17 cellular contexts compared by ENCODE assay signal in the genomic region with DNA sequence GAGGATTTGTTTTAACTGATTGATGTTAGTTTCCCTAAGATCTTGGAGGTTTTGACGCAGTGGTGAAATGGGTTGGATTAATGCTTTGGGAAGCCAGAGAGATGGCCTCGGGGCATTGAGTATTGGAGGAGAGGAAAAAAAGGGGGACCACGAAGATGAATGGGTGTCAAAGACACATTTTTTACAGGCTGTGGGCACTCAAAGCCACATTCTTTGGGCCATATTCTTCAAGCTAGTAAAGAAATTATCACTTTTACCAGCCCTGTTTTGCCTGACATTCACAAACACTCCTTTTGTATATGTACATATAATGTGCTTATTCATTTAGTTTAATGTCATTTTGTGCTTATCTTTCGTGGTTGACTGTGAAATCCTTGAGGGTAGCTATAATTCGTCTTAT.
DNase-seq lines count a peak whose midpoint lies in the region; TF ChIP-seq lines count a peak whose summit lies in the region.
"Had no signal": no experiment of that assay in that cellular context is flagged by ENCODE, and none has a peak within 500 bp of the region (broad histone marks: within the 10 kb centered on the region; RNA-seq: fewer than 3 reads in every experiment).

No MANE protein-coding gene starts in this region.

- H3K4me2 ChIP-seq in smooth muscle cell = peak overlapping the region; percentile 58

- H3K36me3 Mint-ChIP-seq in endodermal cell (ENCODE audit: low read depth) = peaks cover 27% of the 10 kb centered on the region
- H3K36me3 Mint-ChIP-seq in CD8-positive, alpha-beta memory T cell = no peaks in the 10 kb centered on the region
- H3K36me3 Mint-ChIP-seq: IgD-negative memory B cell had no signal

- H3K27ac Mint-ChIP-seq in endodermal cell = no peak overlapping the region
- H3K27ac Mint-ChIP-seq in CD8-positive, alpha-beta memory T cell = no peak overlapping the region
- H3K27ac Mint-ChIP-seq: CD4-positive, alpha-beta T cell had no signal

- WGBS in endodermal cell (ENCODE audit: insufficient coverage in 1 of 2, insufficient read length in 1 of 2), 2 experiments = 74 to 83% methylated on average over 2 to 5 of the region's 5 CpGs
- 38% methylated on average over 5 of the region's 5 CpGs for WGBS in smooth muscle cell (ENCODE audit: low lambda C conversion rate)

- POLR2A ChIA-PET in CD8-positive, alpha-beta memory T cell (lab: Charles Lee) = no interaction called here

- H3K79me2 ChIP-seq in smooth muscle cell (ENCODE audit: low read depth) = no peaks in the 10 kb centered on the region

- no peaks in the 10 kb centered on the region for H3K36me3 ChIP-seq in endodermal cell (ENCODE audit: control insufficient read depth, insufficient read depth, low read length)
- no peaks in the 10 kb centered on the region for H3K36me3 ChIP-seq in smooth muscle cell (ENCODE audit: low read depth)
- H3K36me3 ChIP-seq in CD8-positive, alpha-beta memory T cell (ENCODE audit: insufficient read depth, low read length) = no peaks in the 10 kb centered on the region

- CTCF ChIA-PET in CD8-positive, alpha-beta memory T cell (lab: Charles Lee) = no interaction called here

- no peak overlapping the region for H3K9ac ChIP-seq in endodermal cell (ENCODE audit: extremely low read depth, low read length, poor library complexity, severe bottlenecking)
- no peak overlapping the region for H3K9ac ChIP-seq in smooth muscle cell (ENCODE audit: low read depth)
- H3K9ac ChIP-seq: GM23248 had no signal

- no peaks in the 10 kb centered on the region for H3K4me1 Mint-ChIP-seq in endodermal cell
- H3K4me1 Mint-ChIP-seq in CD8-positive, alpha-beta memory T cell = no peaks in the 10 kb centered on the region

- no peak overlapping the region for H3K27ac ChIP-seq in endodermal cell (ENCODE audit: low read depth, low read length)
- peak overlapping the region; percentile 56 for H3K27ac ChIP-seq in smooth muscle cell (ENCODE audit: low read depth)
- no peak overlapping the region for H3K27ac ChIP-seq in CD8-positive, alpha-beta memory T cell (ENCODE audit: low read depth, low read length)
- H3K27ac ChIP-seq: C4-2B, GM23248 had no signal

- no peak for TF ChIP-seq CTCF in endodermal cell (conservative IDR thresholded peaks at IDR 0.05)
- TF ChIP-seq CTCF in smooth muscle cell (IDR thresholded peaks at IDR 0.05; ENCODE audit: borderline replicate concordance, insufficient read depth, poor library complexity, severe bottlenecking) = no peak

- peaks cover 53% of the 10 kb centered on the region for H3K9me3 Mint-ChIP-seq in endodermal cell
- peaks cover 15 to 28% (median 22%) of the 10 kb centered on the region in 5 donors for H3K9me3 Mint-ChIP-seq in CD8-positive, alpha-beta memory T cell

- H3K4me1 ChIP-seq in endodermal cell (ENCODE audit: control insufficient read depth, insufficient read depth, low read length) (no peaks in the 10 kb centered on the region), smooth muscle cell (ENCODE audit: low read depth) (no peaks in the 10 kb centered on the region)
- H3K4me1 ChIP-seq in CD8-positive, alpha-beta memory T cell (ENCODE audit: insufficient read depth, low read length) = no peaks in the 10 kb centered on the region

- H3K4me3 ChIP-seq in endodermal cell (ENCODE audit: low read length) (peak overlapping the region; percentile 70), smooth muscle cell (no peak overlapping the region)
- no peak overlapping the region for H3K4me3 ChIP-seq in CD8-positive, alpha-beta memory T cell (ENCODE audit: low read length)
- H3K4me3 ChIP-seq: GM12878, GM23248 had no signal

- DNase-seq in M059J (ENCODE audit: low read depth) = peak; percentile 22
- DNase-seq in endodermal cell = no peak
- no peak for DNase-seq in smooth muscle cell (lab: John Stamatoyannopoulos, UW; ENCODE audit: unreplicated experiment)
- no peak for DNase-seq in NCI-H446 (lab: John Stamatoyannopoulos, UW)
- no peak for DNase-seq in midbrain (lab: John Stamatoyannopoulos, UW)
- DNase-seq in CD8-positive, alpha-beta memory T cell = no peak
- DNase-seq: ACHN; AML-193; Calu3; CD4-positive, alpha-beta T cell; DMS79 treated with DMSO at 0.1 percent for 48 hours; GM23248; HCEC 1CT; KBM-7 had no signal

- peak overlapping the region; percentile 40 for H2AFZ ChIP-seq in smooth muscle cell (ENCODE audit: low read depth)
- H2AFZ ChIP-seq: GM23248 had no signal

- H3K4me3 Mint-ChIP-seq in endodermal cell = no peak overlapping the region
- H3K4me3 Mint-ChIP-seq in CD8-positive, alpha-beta memory T cell = no peak overlapping the region
- H3K4me3 Mint-ChIP-seq: CD4-positive, alpha-beta T cell; IgD-negative memory B cell had no signal

- no peaks in the 10 kb centered on the region for H4K20me1 ChIP-seq in smooth muscle cell (ENCODE audit: low read depth)

- no peaks in the 10 kb centered on the region for H3K27me3 ChIP-seq in endodermal cell (ENCODE audit: control insufficient read depth, insufficient read depth, low read length, poor library complexity, severe bottlenecking)
- no peaks in the 10 kb centered on the region for H3K27me3 ChIP-seq in smooth muscle cell (ENCODE audit: low read depth)
- no peaks in the 10 kb centered on the region for H3K27me3 ChIP-seq in CD8-positive, alpha-beta memory T cell (ENCODE audit: insufficient read depth, low read length, poor library complexity, severe bottlenecking)

- peaks cover 66% of the 10 kb centered on the region for H3K9me3 ChIP-seq in endodermal cell (ENCODE audit: control insufficient read depth, low read length)
- H3K9me3 ChIP-seq in smooth muscle cell (replicated peaks; ENCODE audit: low read depth) = no peaks in the 10 kb centered on the region
- H3K9me3 ChIP-seq in CD8-positive, alpha-beta memory T cell (ENCODE audit: low read length) = no peaks in the 10 kb centered on the region

- no peaks in the 10 kb centered on the region for H3F3A ChIP-seq in smooth muscle cell (ENCODE audit: low read depth)

- H3K27me3 Mint-ChIP-seq in endodermal cell (ENCODE audit: insufficient read depth) = no peaks in the 10 kb centered on the region
- H3K27me3 Mint-ChIP-seq in CD8-positive, alpha-beta memory T cell = peaks cover 0 to 2% of the 10 kb centered on the region in 2 donors
- H3K27me3 Mint-ChIP-seq: CD4-positive, alpha-beta T cell had no signal
